Comparison of ENCODE assay signal across 18 cellular contexts in genomic region chr7:131122394-131122793, GRCh38.
DNase-seq lines count a peak whose midpoint lies in the region; ATAC-seq and TF ChIP-seq lines count a peak whose summit lies in the region.
"Had no signal": no experiment of that assay in that cellular context is flagged by ENCODE, and none has a peak within 500 bp of the region (broad histone marks: within the 10 kb centered on the region; RNA-seq: fewer than 3 reads in every experiment).

No MANE protein-coding gene starts in this region.

- H3K4me1 ChIP-seq in CD8-positive, alpha-beta T cell (ENCODE audit: insufficient read depth, low read length), result no peaks in the 10 kb centered on the region
- H3K4me1 ChIP-seq in Karpas-422 (ENCODE audit: low read length), result peaks cover 51% of the 10 kb centered on the region
- H3K4me1 ChIP-seq: Caco-2 had no signal

- H3K4me2 ChIP-seq in Karpas-422 (ENCODE audit: low read depth, low read length, poor library complexity, severe bottlenecking), result peak overlapping the region; percentile 7

- no peak for TF ChIP-seq CTCF in CD8-positive, alpha-beta T cell (IDR thresholded peaks at IDR 0.05)

- H3K36me3 ChIP-seq in CD8-positive, alpha-beta T cell (ENCODE audit: insufficient read depth, low read length), result no peaks in the 10 kb centered on the region
- H3K36me3 ChIP-seq in Karpas-422 (ENCODE audit: insufficient read depth, low read length), result no peaks in the 10 kb centered on the region; the same call in 1 of the 2 replicates

- no peak overlapping the region for H3K4me3 Mint-ChIP-seq in activated CD4-positive, alpha-beta T cell treated with anti-CD3 and anti-CD28 coated beads for 36 hours
- H3K4me3 Mint-ChIP-seq in CD8-positive, alpha-beta T cell, result no peak overlapping the region
- H3K4me3 Mint-ChIP-seq in effector memory CD8-positive, alpha-beta T cell, result peak overlapping the region in 1 of 2 donors; percentile 43

- CTCF ChIA-PET in activated CD4-positive, alpha-beta T cell treated with anti-CD3 and anti-CD28 coated beads for 36 hours (lab: Charles Lee), result interaction anchor here (0.6 to 1.1 kb wide), 3 partner anchors 68 to 336 kb away, joined by 3 to 4 read pairs (median 3); no protein-coding TSS in a partner anchor
- CTCF ChIA-PET in CD8-positive, alpha-beta T cell (lab: Charles Lee), result no interaction called here

- no peaks in the 10 kb centered on the region for H3K27me3 Mint-ChIP-seq in activated CD4-positive, alpha-beta T cell treated with anti-CD3 and anti-CD28 coated beads for 36 hours
- no peaks in the 10 kb centered on the region for H3K27me3 Mint-ChIP-seq in CD8-positive, alpha-beta T cell (ENCODE audit: low read depth)
- H3K27me3 Mint-ChIP-seq in effector memory CD8-positive, alpha-beta T cell, result peaks cover 0 to 7% of the 10 kb centered on the region in 2 donors

- peaks cover 6% of the 10 kb centered on the region for H3K9me3 Mint-ChIP-seq in activated CD4-positive, alpha-beta T cell treated with anti-CD3 and anti-CD28 coated beads for 36 hours (ENCODE audit: low read depth)
- H3K9me3 Mint-ChIP-seq in CD8-positive, alpha-beta T cell, result peaks cover 4% of the 10 kb centered on the region
- no peaks in the 10 kb centered on the region for H3K9me3 Mint-ChIP-seq in effector memory CD8-positive, alpha-beta T cell

- peak overlapping the region; percentile 43; the same call in 1 of the 2 replicates for H3K9ac ChIP-seq in Karpas-422 (ENCODE audit: low read length)

- peak; percentile 39 for ATAC-seq in activated CD4-positive, alpha-beta T cell treated with anti-CD3 and anti-CD28 coated beads for 36 hours
- ATAC-seq in CD8-positive, alpha-beta T cell, result peak; percentile 40
- ATAC-seq in effector memory CD8-positive, alpha-beta T cell (replicated peaks), result peak; percentile 78
- ATAC-seq: Panc1, Right ventricle myocardium inferior had no signal

- no peaks in the 10 kb centered on the region for H3K4me1 Mint-ChIP-seq in activated CD4-positive, alpha-beta T cell treated with anti-CD3 and anti-CD28 coated beads for 36 hours
- H3K4me1 Mint-ChIP-seq in CD8-positive, alpha-beta T cell (ENCODE audit: low read depth), result peaks cover 3% of the 10 kb centered on the region
- H3K4me1 Mint-ChIP-seq in effector memory CD8-positive, alpha-beta T cell (ENCODE audit: low read depth in 2 of 2), result peaks cover 4 to 7% of the 10 kb centered on the region in 2 donors

- H3K36me3 Mint-ChIP-seq in activated CD4-positive, alpha-beta T cell treated with anti-CD3 and anti-CD28 coated beads for 36 hours (ENCODE audit: low read depth), result peaks cover 3% of the 10 kb centered on the region
- no peaks in the 10 kb centered on the region for H3K36me3 Mint-ChIP-seq in CD8-positive, alpha-beta T cell
- no peaks in the 10 kb centered on the region for H3K36me3 Mint-ChIP-seq in effector memory CD8-positive, alpha-beta T cell (ENCODE audit: insufficient read depth)

- H3K27ac ChIP-seq in CD8-positive, alpha-beta T cell (ENCODE audit: low read depth, low read length), result no peak overlapping the region
- peak overlapping the region; percentile 90 for H3K27ac ChIP-seq in Karpas-422 (ENCODE audit: low read length)
- H3K27ac ChIP-seq: C4-2B, HL-60 had no signal

- H3K9me3 ChIP-seq in CD8-positive, alpha-beta T cell (ENCODE audit: low read length), result peaks cover 4% of the 10 kb centered on the region
- peaks cover 11% of the 10 kb centered on the region for H3K9me3 ChIP-seq in Karpas-422 (ENCODE audit: low read length)

- H3K27me3 ChIP-seq in CD8-positive, alpha-beta T cell (ENCODE audit: insufficient read depth, low read length), result no peaks in the 10 kb centered on the region
- H3K27me3 ChIP-seq in Karpas-422 (ENCODE audit: low read length), result no peaks in the 10 kb centered on the region

- H3K27ac Mint-ChIP-seq in activated CD4-positive, alpha-beta T cell treated with anti-CD3 and anti-CD28 coated beads for 36 hours, result no peak overlapping the region
- H3K27ac Mint-ChIP-seq in CD8-positive, alpha-beta T cell, result no peak overlapping the region
- H3K27ac Mint-ChIP-seq in effector memory CD8-positive, alpha-beta T cell, result peak overlapping the region in 1 of 2 donors; percentile 41

- DNase-seq in activated CD4-positive, alpha-beta T cell treated with anti-CD3 and anti-CD28 coated beads for 36 hours, result peak; percentile 23
- no peak for DNase-seq in activated CD4-positive, alpha-beta T cell treated with anti-CD3 and anti-CD28 coated beads, Interleukin-2, amount 50 U/mL, for 48 hours
- no peak for DNase-seq in CD8-positive, alpha-beta T cell
- DNase-seq in Karpas-422, result peak; percentile 51
- no peak for DNase-seq in effector memory CD8-positive, alpha-beta T cell
- no peak for DNase-seq in SW480 (ENCODE audit: low spot score)
- DNase-seq in middle frontal gyrus (ENCODE audit: extremely low spot score, low spot score), result no peak
- no peak for DNase-seq in AML-193 (lab: John Stamatoyannopoulos, UW)
- DNase-seq: 8988T, Caco-2, KBM-7, NCI-H1092 treated with DMSO at 0.1 percent for 48 hours, NCI-H1694, NCI-H345 had no signal

- POLR2A ChIA-PET in activated CD4-positive, alpha-beta T cell treated with anti-CD3 and anti-CD28 coated beads for 36 hours (lab: Charles Lee), result interaction anchor here (0.9 kb wide), 1 partner anchor 12 kb away, joined by 3 read pairs; no protein-coding TSS in a partner anchor
- POLR2A ChIA-PET in CD8-positive, alpha-beta T cell (lab: Charles Lee), result interaction anchor here (1.3 kb wide), 1 partner anchor 11 kb away, joined by 3 read pairs; no protein-coding TSS in a partner anchor

- no peaks in the 10 kb centered on the region for H3K9me2 ChIP-seq in Karpas-422 (replicated peaks; ENCODE audit: insufficient read depth, low read length)

- H4K20me1 ChIP-seq in Karpas-422 (ENCODE audit: insufficient read depth, low read depth, low read length), result no peaks in the 10 kb centered on the region

- H3K79me2 ChIP-seq in Karpas-422 (ENCODE audit: low read length), result no peaks in the 10 kb centered on the region

- 0 out of 2 replicates have a peak overlapping the region, but pooled peaks have one; percentile 3 for H2AFZ ChIP-seq in Karpas-422 (ENCODE audit: low read length)

- H3K4me3 ChIP-seq in CD8-positive, alpha-beta T cell (ENCODE audit: low read depth, low read length), result no peak overlapping the region
- no peak overlapping the region for H3K4me3 ChIP-seq in Karpas-422 (ENCODE audit: low read length)

- intact Hi-C loops in activated CD4-positive, alpha-beta T cell treated with anti-CD3 and anti-CD28 coated beads for 36 hours (cut with DNase I, micrococcal nuclease), result no loop called here
- intact Hi-C loops in CD8-positive, alpha-beta T cell (cut with DNase I, micrococcal nuclease), result no loop called here

Comparison
In these comparisons a context has a peak if more than half of its experiments do, and no peak if none do; other contexts are left out.
1. DNase-seq: peak in activated CD4-positive, alpha-beta T cell treated with anti-CD3 and anti-CD28 coated beads for 36 hours (single experiment) and Karpas-422 (single experiment); none in activated CD4-positive, alpha-beta T cell treated with anti-CD3 and anti-CD28 coated beads, Interleukin-2, amount 50 U/mL, for 48 hours (0 of 2), CD8-positive, alpha-beta T cell (0 of 7), effector memory CD8-positive, alpha-beta T cell (0 of 3), SW480 (single experiment), middle frontal gyrus (single experiment) and AML-193 (0 of 2).
2. Peak in every context shown above with its lines, with median percentiles within 50 percentile points of each other: ATAC-seq.